1 cellular context compared by ENCODE assay signal in genomic region chr11:2892215-2893020, GRCh38.
TF ChIP-seq lines count a peak whose summit lies in the region.

No MANE protein-coding gene starts in this region.

TF ChIP-seq in K562, 482 proteins besides CTCF, POLR2A, EP300 and RAD21 (continued from another document and continues in another):
- TF ChIP-seq, protein P1, sequence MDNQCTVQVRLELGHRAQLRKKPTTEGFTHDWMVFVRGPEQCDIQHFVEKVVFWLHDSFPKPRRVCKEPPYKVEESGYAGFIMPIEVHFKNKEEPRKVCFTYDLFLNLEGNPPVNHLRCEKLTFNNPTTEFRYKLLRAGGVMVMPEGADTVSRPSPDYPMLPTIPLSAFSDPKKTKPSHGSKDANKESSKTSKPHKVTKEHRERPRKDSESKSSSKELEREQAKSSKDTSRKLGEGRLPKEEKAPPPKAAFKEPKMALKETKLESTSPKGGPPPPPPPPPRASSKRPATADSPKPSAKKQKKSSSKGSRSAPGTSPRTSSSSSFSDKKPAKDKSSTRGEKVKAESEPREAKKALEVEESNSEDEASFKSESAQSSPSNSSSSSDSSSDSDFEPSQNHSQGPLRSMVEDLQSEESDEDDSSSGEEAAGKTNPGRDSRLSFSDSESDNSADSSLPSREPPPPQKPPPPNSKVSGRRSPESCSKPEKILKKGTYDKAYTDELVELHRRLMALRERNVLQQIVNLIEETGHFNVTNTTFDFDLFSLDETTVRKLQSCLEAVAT (IDR thresholded peaks at IDR 0.05) = no peak
- TF ChIP-seq KAT7 (CRISPR knock-in tag; IDR thresholded peaks at IDR 0.05; ENCODE audit: borderline replicate concordance) (0 out of 2 replicates have a peak, but pooled peaks have one; percentile 50), TEAD1 (CRISPR knock-in tag; IDR thresholded peaks at IDR 0.05) (no peak; a peak in 1 of 4 replicates), NFIC (IDR thresholded peaks at IDR 0.05) (0 out of 2 replicates have a peak, but pooled peaks have one; percentile 3), EP400 (IDR thresholded peaks at IDR 0.05) (peak; percentile 61), AFF4 (CRISPR knock-in tag; IDR thresholded peaks at IDR 0.05) (peak; percentile 85), RBFOX2 (IDR thresholded peaks at IDR 0.05; ENCODE audit: low read depth, low read length) (peak; percentile 73), C11orf30 (IDR thresholded peaks at IDR 0.05; ENCODE audit: low read depth) (peak; percentile 49; the same call in 1 of the 2 replicates), SREBF2 (CRISPR knock-in tag; IDR thresholded peaks at IDR 0.05) (no peak), RREB1 (CRISPR knock-in tag; IDR thresholded peaks at IDR 0.05) (0 out of 2 replicates have a peak, but pooled peaks have one; percentile 9), SMAD1 (IDR thresholded peaks at IDR 0.05; ENCODE audit: low read depth, low read length, partially characterized antibody) (no peak), ZNF583 (CRISPR knock-in tag; IDR thresholded peaks at IDR 0.05) (no peak), GTF2B (IDR thresholded peaks at IDR 0.05; ENCODE audit: extremely low read depth, insufficient read length) (no peak), HDAC3 (IDR thresholded peaks at IDR 0.05; ENCODE audit: borderline replicate concordance, partially characterized antibody) (no peak), CHD2 (IDR thresholded peaks at IDR 0.05; ENCODE audit: low read depth, low read length) (no peak), ETV1 (tag; conservative IDR thresholded peaks at IDR 0.05; ENCODE audit: low read depth) (peak; percentile 12; the same call in 1 of the 2 replicates), GATAD2A (IDR thresholded peaks at IDR 0.05) (0 out of 2 replicates have a peak, but pooled peaks have one; percentile 12), FOXK2 (conservative IDR thresholded peaks at IDR 0.05 in 1 of 2, IDR thresholded peaks at IDR 0.05 in 1 of 2; ENCODE audit: low read depth in 2 of 2) (peak in 1 of 2 experiments; percentile 13; a peak in 2 of 4 replicates), TBP (optimal IDR thresholded peaks at IDR 0.05; ENCODE audit: low read depth, low read length) (peak; percentile 8), CC2D1A (IDR thresholded peaks at IDR 0.05) (peak; percentile 84), ARID2 (IDR thresholded peaks at IDR 0.05) (peak; percentile 70; the same call in 1 of the 2 replicates), ZNF121 (CRISPR knock-in tag; conservative IDR thresholded peaks at IDR 0.05) (0 out of 2 replicates have a peak, but pooled peaks have one; percentile 1), POLR2AphosphoS2 (IDR thresholded peaks at IDR 0.05; ENCODE audit: low read length) (no peak), EHMT2 (IDR thresholded peaks at IDR 0.05) (0 out of 2 replicates have a peak, but pooled peaks have one; percentile 26), CBX3 (IDR thresholded peaks at IDR 0.05; ENCODE audit: borderline replicate concordance in 1 of 2, low read length in 2 of 2) (no peak), KDM4B (IDR thresholded peaks at IDR 0.05; ENCODE audit: borderline replicate concordance in 2 of 2, low read depth in 1 of 2) (peak in 1 of 2 experiments; percentile 3; a peak in 1 of 4 replicates), SUPT5H (IDR thresholded peaks at IDR 0.05) (peak; percentile 52; the same call in 1 of the 2 replicates), MED1 (CRISPR knock-in tag; IDR thresholded peaks at IDR 0.05; ENCODE audit: borderline replicate concordance) (no peak), MBD2 (IDR thresholded peaks at IDR 0.05; ENCODE audit: borderline replicate concordance, low read depth) (0 out of 2 replicates have a peak, but pooled peaks have one; percentile 23), YY1 (IDR thresholded peaks at IDR 0.05; ENCODE audit: borderline replicate concordance in 1 of 3, control insufficient read depth in 1 of 3, extremely low read depth in 1 of 3, insufficient read depth in 3 of 3, insufficient read length in 1 of 3, insufficient replicate concordance in 2 of 3, low read depth in 1 of 3, low read length in 2 of 3) (peak in 1 of 3 experiments; percentile 5), ZBTB7A (IDR thresholded peaks at IDR 0.05; ENCODE audit: borderline replicate concordance, control insufficient read depth, low read depth, low read length) (peak; percentile 99)
- TF ChIP-seq, protein P2, sequence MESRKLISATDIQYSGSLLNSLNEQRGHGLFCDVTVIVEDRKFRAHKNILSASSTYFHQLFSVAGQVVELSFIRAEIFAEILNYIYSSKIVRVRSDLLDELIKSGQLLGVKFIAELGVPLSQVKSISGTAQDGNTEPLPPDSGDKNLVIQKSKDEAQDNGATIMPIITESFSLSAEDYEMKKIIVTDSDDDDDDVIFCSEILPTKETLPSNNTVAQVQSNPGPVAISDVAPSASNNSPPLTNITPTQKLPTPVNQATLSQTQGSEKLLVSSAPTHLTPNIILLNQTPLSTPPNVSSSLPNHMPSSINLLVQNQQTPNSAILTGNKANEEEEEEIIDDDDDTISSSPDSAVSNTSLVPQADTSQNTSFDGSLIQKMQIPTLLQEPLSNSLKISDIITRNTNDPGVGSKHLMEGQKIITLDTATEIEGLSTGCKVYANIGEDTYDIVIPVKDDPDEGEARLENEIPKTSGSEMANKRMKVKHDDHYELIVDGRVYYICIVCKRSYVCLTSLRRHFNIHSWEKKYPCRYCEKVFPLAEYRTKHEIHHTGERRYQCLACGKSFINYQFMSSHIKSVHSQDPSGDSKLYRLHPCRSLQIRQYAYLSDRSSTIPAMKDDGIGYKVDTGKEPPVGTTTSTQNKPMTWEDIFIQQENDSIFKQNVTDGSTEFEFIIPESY (CRISPR knock-in tag; IDR thresholded peaks at IDR 0.05) = peak; percentile 66
- TF ChIP-seq, protein P3, sequence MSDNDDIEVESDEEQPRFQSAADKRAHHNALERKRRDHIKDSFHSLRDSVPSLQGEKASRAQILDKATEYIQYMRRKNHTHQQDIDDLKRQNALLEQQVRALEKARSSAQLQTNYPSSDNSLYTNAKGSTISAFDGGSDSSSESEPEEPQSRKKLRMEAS (CRISPR knock-in tag; IDR thresholded peaks at IDR 0.05) = peak; percentile 91
- TF ChIP-seq, protein P4, sequence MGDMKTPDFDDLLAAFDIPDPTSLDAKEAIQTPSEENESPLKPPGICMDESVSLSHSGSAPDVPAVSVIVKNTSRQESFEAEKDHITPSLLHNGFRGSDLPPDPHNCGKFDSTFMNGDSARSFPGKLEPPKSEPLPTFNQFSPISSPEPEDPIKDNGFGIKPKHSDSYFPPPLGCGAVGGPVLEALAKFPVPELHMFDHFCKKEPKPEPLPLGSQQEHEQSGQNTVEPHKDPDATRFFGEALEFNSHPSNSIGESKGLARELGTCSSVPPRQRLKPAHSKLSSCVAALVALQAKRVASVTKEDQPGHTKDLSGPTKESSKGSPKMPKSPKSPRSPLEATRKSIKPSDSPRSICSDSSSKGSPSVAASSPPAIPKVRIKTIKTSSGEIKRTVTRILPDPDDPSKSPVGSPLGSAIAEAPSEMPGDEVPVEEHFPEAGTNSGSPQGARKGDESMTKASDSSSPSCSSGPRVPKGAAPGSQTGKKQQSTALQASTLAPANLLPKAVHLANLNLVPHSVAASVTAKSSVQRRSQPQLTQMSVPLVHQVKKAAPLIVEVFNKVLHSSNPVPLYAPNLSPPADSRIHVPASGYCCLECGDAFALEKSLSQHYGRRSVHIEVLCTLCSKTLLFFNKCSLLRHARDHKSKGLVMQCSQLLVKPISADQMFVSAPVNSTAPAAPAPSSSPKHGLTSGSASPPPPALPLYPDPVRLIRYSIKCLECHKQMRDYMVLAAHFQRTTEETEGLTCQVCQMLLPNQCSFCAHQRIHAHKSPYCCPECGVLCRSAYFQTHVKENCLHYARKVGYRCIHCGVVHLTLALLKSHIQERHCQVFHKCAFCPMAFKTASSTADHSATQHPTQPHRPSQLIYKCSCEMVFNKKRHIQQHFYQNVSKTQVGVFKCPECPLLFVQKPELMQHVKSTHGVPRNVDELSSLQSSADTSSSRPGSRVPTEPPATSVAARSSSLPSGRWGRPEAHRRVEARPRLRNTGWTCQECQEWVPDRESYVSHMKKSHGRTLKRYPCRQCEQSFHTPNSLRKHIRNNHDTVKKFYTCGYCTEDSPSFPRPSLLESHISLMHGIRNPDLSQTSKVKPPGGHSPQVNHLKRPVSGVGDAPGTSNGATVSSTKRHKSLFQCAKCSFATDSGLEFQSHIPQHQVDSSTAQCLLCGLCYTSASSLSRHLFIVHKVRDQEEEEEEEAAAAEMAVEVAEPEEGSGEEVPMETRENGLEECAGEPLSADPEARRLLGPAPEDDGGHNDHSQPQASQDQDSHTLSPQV (IDR thresholded peaks at IDR 0.05) = peak; percentile 69; the same call in 1 of the 2 replicates
- TF ChIP-seq, protein P5, sequence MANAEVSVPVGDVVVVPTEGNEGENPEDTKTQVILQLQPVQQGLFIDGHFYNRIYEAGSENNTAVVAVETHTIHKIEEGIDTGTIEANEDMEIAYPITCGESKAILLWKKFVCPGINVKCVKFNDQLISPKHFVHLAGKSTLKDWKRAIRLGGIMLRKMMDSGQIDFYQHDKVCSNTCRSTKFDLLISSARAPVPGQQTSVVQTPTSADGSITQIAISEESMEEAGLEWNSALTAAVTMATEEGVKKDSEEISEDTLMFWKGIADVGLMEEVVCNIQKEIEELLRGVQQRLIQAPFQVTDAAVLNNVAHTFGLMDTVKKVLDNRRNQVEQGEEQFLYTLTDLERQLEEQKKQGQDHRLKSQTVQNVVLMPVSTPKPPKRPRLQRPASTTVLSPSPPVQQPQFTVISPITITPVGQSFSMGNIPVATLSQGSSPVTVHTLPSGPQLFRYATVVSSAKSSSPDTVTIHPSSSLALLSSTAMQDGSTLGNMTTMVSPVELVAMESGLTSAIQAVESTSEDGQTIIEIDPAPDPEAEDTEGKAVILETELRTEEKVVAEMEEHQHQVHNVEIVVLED (CRISPR knock-in tag; IDR thresholded peaks at IDR 0.05) = no peak
- TF ChIP-seq, protein P6, sequence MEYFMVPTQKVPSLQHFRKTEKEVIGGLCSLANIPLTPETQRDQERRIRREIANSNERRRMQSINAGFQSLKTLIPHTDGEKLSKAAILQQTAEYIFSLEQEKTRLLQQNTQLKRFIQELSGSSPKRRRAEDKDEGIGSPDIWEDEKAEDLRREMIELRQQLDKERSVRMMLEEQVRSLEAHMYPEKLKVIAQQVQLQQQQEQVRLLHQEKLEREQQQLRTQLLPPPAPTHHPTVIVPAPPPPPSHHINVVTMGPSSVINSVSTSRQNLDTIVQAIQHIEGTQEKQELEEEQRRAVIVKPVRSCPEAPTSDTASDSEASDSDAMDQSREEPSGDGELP (CRISPR knock-in tag; IDR thresholded peaks at IDR 0.05; ENCODE audit: borderline replicate concordance) = peak; percentile 69
